Comparison of ENCODE assay signal across 8 cellular contexts in genomic region chr16:54766355-54766754, GRCh38.
"Had no signal": no experiment of that assay in that cellular context is flagged by ENCODE, and none has a peak within 500 bp of the region (broad histone marks: within the 10 kb centered on the region; RNA-seq: fewer than 3 reads in every experiment).

No MANE protein-coding gene starts in this region.

- DNase-seq: GDM1, GF-D8 had no signal

- FAIRE-seq: G401.6, GM12878, GM12891, GM12892, GM18507, GM19239 had no signal

- ATAC-seq: GM12878 had no signal

- H3K4me3 ChIP-seq: GM12878 had no signal
